9 cellular contexts compared by ENCODE assay signal in the genomic region with DNA sequence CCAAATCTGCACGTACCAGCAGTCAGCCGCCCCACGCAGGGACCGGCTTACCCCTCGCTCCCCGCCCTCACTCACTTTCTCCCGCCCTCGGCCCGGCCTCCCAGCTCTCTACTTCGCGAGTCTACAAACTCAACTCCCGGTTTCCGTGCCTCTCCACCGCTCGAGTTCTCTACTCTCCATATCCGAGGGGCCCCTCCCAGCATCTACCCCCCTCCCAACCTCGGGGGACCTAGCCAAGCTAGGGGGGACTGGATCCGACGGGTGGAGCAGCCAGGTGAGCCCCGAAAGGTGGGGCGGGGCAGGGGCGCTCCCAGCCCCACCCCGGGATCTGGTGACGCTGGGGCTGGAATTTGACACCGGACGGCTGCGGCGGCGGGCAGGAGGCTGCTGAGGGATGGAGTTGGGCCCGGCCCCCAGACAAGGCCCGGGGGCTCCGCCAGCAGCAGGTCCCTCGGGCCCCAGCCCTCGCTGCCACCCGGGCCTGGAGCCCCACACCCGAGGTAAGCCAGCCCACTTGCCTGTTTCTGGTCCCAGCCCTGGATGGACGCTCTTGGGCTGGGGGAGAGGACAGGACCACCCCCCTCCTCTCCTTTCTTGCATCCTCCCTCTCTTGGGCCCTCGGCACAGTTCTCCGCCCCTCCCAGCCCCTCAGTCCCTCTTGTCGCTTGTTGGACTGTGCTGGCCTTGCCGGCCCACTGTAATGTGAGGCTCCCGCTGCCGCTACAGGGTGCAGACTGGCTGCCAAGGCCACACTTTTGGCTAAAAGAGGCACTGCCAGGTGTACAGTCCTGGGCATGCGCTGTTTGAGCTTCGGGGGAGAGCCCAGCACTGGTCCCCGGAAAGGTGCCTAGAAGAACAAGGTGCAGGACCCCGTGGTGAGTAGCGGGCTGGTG. TPM values are rescaled to one million over a fixed set of nuclear protein-coding genes. Genes with fewer than 3 reads are reported as not detected.
A peak's percentile ranks its signal among the peaks of the same experiment; 100 is the strongest.
DNase-seq lines count a peak whose midpoint lies in the region; ATAC-seq and TF ChIP-seq lines count a peak whose summit lies in the region.
"Had no signal": no experiment of that assay in that cellular context is flagged by ENCODE, and none has a peak within 500 bp of the region (broad histone marks: within the 10 kb centered on the region; RNA-seq: fewer than 3 reads in every experiment).

A gene with protein sequence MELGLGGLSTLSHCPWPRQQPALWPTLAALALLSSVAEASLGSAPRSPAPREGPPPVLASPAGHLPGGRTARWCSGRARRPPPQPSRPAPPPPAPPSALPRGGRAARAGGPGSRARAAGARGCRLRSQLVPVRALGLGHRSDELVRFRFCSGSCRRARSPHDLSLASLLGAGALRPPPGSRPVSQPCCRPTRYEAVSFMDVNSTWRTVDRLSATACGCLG (plus strand): TSS at position 416 of the 893 bp plus-strand sequence. CDS start 1,856 bp downstream, outside the sequence.

- H3K36me3 ChIP-seq in colonic mucosa (no peaks in the 10 kb centered on the region), mucosa of rectum (ENCODE audit: control insufficient read depth in 2 of 2, insufficient read depth in 2 of 2, low read length in 2 of 2) (peaks cover 0 to 3% of the 10 kb centered on the region in 2 donors)

- H3K27me3 ChIP-seq in colonic mucosa: peaks cover 5% of the 10 kb centered on the region
- peaks cover 0 to 3% of the 10 kb centered on the region in 2 donors for H3K27me3 ChIP-seq in mucosa of rectum (ENCODE audit: control insufficient read depth in 2 of 2, insufficient read depth in 2 of 2, low read length in 2 of 2)

- no peaks in the 10 kb centered on the region for H3K9me3 ChIP-seq in colonic mucosa
- H3K9me3 ChIP-seq in mucosa of rectum (ENCODE audit: control insufficient read depth in 2 of 2, low read length in 2 of 2): no peaks in the 10 kb centered on the region

- H3K4me1 ChIP-seq in colonic mucosa (peaks cover 18% of the 10 kb centered on the region), mucosa of rectum (ENCODE audit: control insufficient read depth in 2 of 2, insufficient read depth in 2 of 2, low read length in 2 of 2) (peaks cover 24% of the 10 kb centered on the region in 2 donors)

- DNase-seq in DMS53 treated with DMSO at 0.1 percent for 48 hours (lab: John Stamatoyannopoulos, UW; ENCODE audit: unreplicated experiment) (peak; percentile 75), NCI-H2107 treated with DMSO at 0.1 percent for 48 hours (lab: John Stamatoyannopoulos, UW; ENCODE audit: unreplicated experiment) (peak; percentile 75), colonic mucosa (peak; percentile 65), LoVo (ENCODE audit: low spot score) (no peak), hypothalamus (lab: John Stamatoyannopoulos, UW) (no peak)
- no peak for DNase-seq in activated T-cell treated with anti-CD3 and anti-CD28 coated beads, Interleukin-2, amount 50 U/mL, for 1 hour

- ATAC-seq in GM21447 (IDR thresholded peaks at IDR 0.05; ENCODE audit: unreplicated experiment): no peak

- H3K27ac ChIP-seq in colonic mucosa: no peak within 1 kb of the TSS
- peak within 1 kb of the TSS in 1 of 2 donors; percentile 9 for H3K27ac ChIP-seq in mucosa of rectum (ENCODE audit: low read depth in 2 of 2, low read length in 2 of 2)
- H3K27ac ChIP-seq: HL-60 had no signal

- no peak for TF ChIP-seq CTCF in colonic mucosa (IDR thresholded peaks at IDR 0.05)

- H3K4me3 ChIP-seq in colonic mucosa (peak within 1 kb of the TSS; percentile 34), mucosa of rectum (ENCODE audit: low read length in 2 of 2) (peak within 1 kb of the TSS; percentile 50 to 58)

- H3K9ac ChIP-seq in colonic mucosa (ENCODE audit: low read depth in 2 of 2, low read length in 2 of 2) (peak within 1 kb of the TSS; percentile 28 to 64), mucosa of rectum (ENCODE audit: low read depth in 1 of 2, low read length in 2 of 2) (peak within 1 kb of the TSS; percentile 32 to 42)

- intact Hi-C loops in colonic mucosa (cut with DNase I): loop anchor here (10.0 kb wide), 2 partner anchors 111 to 399 kb away; a partner anchor contains a TSS

RNA-seq across cellular contexts. Expression of the gene that starts here (rescaled TPM):
- 1 to 10 TPM; 5.1 to 8.3 TPM for total RNA-seq in colonic mucosa

Comparison
In these comparisons a context has a peak if more than half of its experiments do, and no peak if none do; other contexts are left out.
1. DNase-seq: peak in DMS53 treated with DMSO at 0.1 percent for 48 hours (single experiment), NCI-H2107 treated with DMSO at 0.1 percent for 48 hours (single experiment) and colonic mucosa (single experiment); none in LoVo (single experiment), activated T-cell treated with anti-CD3 and anti-CD28 coated beads, Interleukin-2, amount 50 U/mL, for 1 hour (single experiment) and hypothalamus (0 of 51).